In genomic region chrX:42772874-42773273, GRCh38 we compare ENCODE assay signal across 23 cellular contexts. TPM values are rescaled to one million over a fixed set of nuclear protein-coding genes. Genes with fewer than 3 reads are reported as not detected.
"Had no signal": no experiment of that assay in that cellular context is flagged by ENCODE, and none has a peak within 500 bp of the region (broad histone marks: within the 10 kb centered on the region; RNA-seq: fewer than 3 reads in every experiment).

No MANE protein-coding gene starts in this region.

- H3K27me3 ChIP-seq: esophagus squamous epithelium, gastrocnemius medialis, stomach, suprapubic skin, transverse colon had no signal

- FAIRE-seq: urothelium cell line had no signal

- DNase-seq: activated CD4-positive, alpha-beta T cell treated with anti-CD3 and anti-CD28 coated beads, Interleukin-2, amount 10 ng/mL, durations not matched to agents 7 days and 5 days; activated CD8-positive, alpha-beta T cell treated with anti-CD3 and anti-CD28 coated beads for 36 hours; activated gamma-delta T cell; activated naive CD4-positive, alpha-beta T cell treated with anti-CD3 and anti-CD28 coated beads, Interleukin-2, amount 50 U/mL, for 16 hours; activated naive CD8-positive, alpha-beta T cell treated with anti-CD3 and anti-CD28 coated beads, Interleukin-2, amount 50 U/mL, for 24 hours; cerebellar nuclear complex; esophagus squamous epithelium; gastrocnemius medialis; hypothalamus; mesendoderm; mucosa of descending colon; nephron progenitor cell; right cardiac atrium; stimulated activated CD4-positive, alpha-beta T cell treated with anti-CD3 and anti-CD28 coated beads, Interleukin-12 subunit alpha, Interleukin-12 subunit beta, amount 100 ng/mL, for 4 hours; stimulated activated CD4-positive, alpha-beta T cell treated with anti-CD3 and anti-CD28 coated beads, Interleukin-4, amount 100 ng/mL, for 4 hours; stomach; transverse colon had no signal

- H3K9me3 ChIP-seq: esophagus squamous epithelium, gastrocnemius medialis, mucosa of descending colon, suprapubic skin, transverse colon had no signal

- ATAC-seq: activated CD4-positive, CD25-positive, alpha-beta regulatory T cell treated with anti-CD3 and anti-CD28 coated beads, Interleukin-2, amount 50 U/mL, for 24 hours; activated CD8-positive, alpha-beta T cell treated with anti-CD3 and anti-CD28 coated beads for 36 hours; activated naive CD8-positive, alpha-beta T cell treated with anti-CD3 and anti-CD28 coated beads, Interleukin-2, amount 50 U/mL, for 24 hours; gastrocnemius medialis; mucosa of descending colon; right cardiac atrium had no signal

- H3K4me1 ChIP-seq: esophagus squamous epithelium, gastrocnemius medialis, parathyroid adenoma, stomach, suprapubic skin, transverse colon had no signal

- H3K4me3 ChIP-seq: coronary artery, esophagus squamous epithelium, gastrocnemius medialis, mucosa of descending colon, stomach, suprapubic skin, transverse colon had no signal

- H3K36me3 ChIP-seq: esophagus squamous epithelium, gastrocnemius medialis, stomach, suprapubic skin, transverse colon had no signal

- H3K27ac ChIP-seq: coronary artery, esophagus squamous epithelium, gastrocnemius medialis, parathyroid adenoma, stomach, suprapubic skin, transverse colon had no signal

RNA-seq across cellular contexts. Expression of gene PPP1R2C, which starts 5.1 kb away (rescaled TPM):
- polyA plus RNA-seq: liver, right cardiac atrium, stomach had no signal
